In genomic region chr7:64881461-64882287, GRCh38 we compare ENCODE assay signal across 12 cellular contexts. TPM values are rescaled to one million over a fixed set of nuclear protein-coding genes. Genes with fewer than 3 reads are reported as not detected.
A peak's percentile ranks its signal among the peaks of the same experiment; 100 is the strongest.
DNase-seq lines count a peak whose midpoint lies in the region; ATAC-seq and TF ChIP-seq lines count a peak whose summit lies in the region.
"Had no signal": no experiment of that assay in that cellular context is flagged by ENCODE, and none has a peak within 500 bp of the region (broad histone marks: within the 10 kb centered on the region; RNA-seq: fewer than 3 reads in every experiment).

No MANE protein-coding gene starts in this region.

- no peaks in the 10 kb centered on the region for H3K4me1 Mint-ChIP-seq in GM23338
- H3K4me1 Mint-ChIP-seq: nephron had no signal

- H3K27me3 Mint-ChIP-seq in GM23338 (ENCODE audit: insufficient read depth, low read depth, poor library complexity) = peaks cover 51% of the 10 kb centered on the region

- peak overlapping the region; percentile 95 for H3K4me2 ChIP-seq in GM23338

- H3K4me3 ChIP-seq in GM23338 (peak overlapping the region; percentile 68), fibroblast of villous mesenchyme (ENCODE audit: low read depth, low read length) (peak overlapping the region; percentile 48), rectal smooth muscle tissue (ENCODE audit: low read length) (peak overlapping the region; percentile 66)

- H3K27ac ChIP-seq in GM23338 (ENCODE audit: low read depth) (no peak overlapping the region), rectal smooth muscle tissue (ENCODE audit: low read depth, low read length) (peak overlapping the region; percentile 76)

- no peak overlapping the region for H3K9ac ChIP-seq in rectal smooth muscle tissue (ENCODE audit: low read length)

- H3F3A ChIP-seq in GM23338 (replicated peaks; ENCODE audit: low read depth) = no peaks in the 10 kb centered on the region

- H3K9me2 ChIP-seq in GM23338 (ENCODE audit: insufficient read depth) = no peaks in the 10 kb centered on the region

- H4K20me1 ChIP-seq in GM23338 (replicated peaks; ENCODE audit: insufficient read depth) = no peaks in the 10 kb centered on the region

- H2AFZ ChIP-seq in GM23338 = peak overlapping the region; percentile 97

- H3K27me3 ChIP-seq in GM23338 (ENCODE audit: insufficient read depth) (peaks cover 93% of the 10 kb centered on the region), rectal smooth muscle tissue (ENCODE audit: control insufficient read depth, insufficient read depth, low read length) (no peaks in the 10 kb centered on the region)

- DNase-seq in AG20443 (ENCODE audit: low spot score) = peak; percentile 7
- DNase-seq in GM23338 (ENCODE audit: low spot score) = no peak
- DNase-seq in fibroblast of villous mesenchyme (ENCODE audit: low read depth) = no peak
- no peak for DNase-seq in DMS 273 treated with DMSO at 0.1 percent for 48 hours (lab: John Stamatoyannopoulos, UW)
- DNase-seq in epidermal melanocyte (ENCODE audit: insufficient read length, low spot score) = no peak
- DNase-seq: NCI-H226 had no signal

- no peaks in the 10 kb centered on the region for H3K79me2 ChIP-seq in GM23338 (replicated peaks; ENCODE audit: insufficient read depth)

- H3K4me1 ChIP-seq in GM23338 (ENCODE audit: insufficient read depth) (no peaks in the 10 kb centered on the region; the same call in 1 of the 2 replicates), rectal smooth muscle tissue (ENCODE audit: control insufficient read depth, insufficient read depth, low read length) (peaks cover 9% of the 10 kb centered on the region)

- H3K9me3 Mint-ChIP-seq in GM23338 = peaks cover 46% of the 10 kb centered on the region
- H3K9me3 Mint-ChIP-seq: stimulated activated naive CD8-positive, alpha-beta T cell treated with anti-CD3 and anti-CD28 coated beads, Interleukin-15, Interleukin-2, amounts not matched to agents 100 ng/mL and 50 ng/mL, for 24 hours had no signal

- no peak for TF ChIP-seq CTCF in GM23338 (conservative IDR thresholded peaks at IDR 0.05; ENCODE audit: low read depth in 2 of 2)
- no peak for TF ChIP-seq CTCF in fibroblast of villous mesenchyme (IDR thresholded peaks at IDR 0.05; ENCODE audit: insufficient read depth, low read depth, low read length)

- H3K36me3 ChIP-seq in GM23338 (ENCODE audit: insufficient read depth) = no peaks in the 10 kb centered on the region
- no peaks in the 10 kb centered on the region for H3K36me3 ChIP-seq in rectal smooth muscle tissue (ENCODE audit: control insufficient read depth, insufficient read depth, low read length)

- no peak overlapping the region; the same call in 2 of the 3 replicates for H3K4me3 Mint-ChIP-seq in GM23338
- H3K4me3 Mint-ChIP-seq: nephron, WTC11 had no signal

- ATAC-seq in GM23338 (no peak), HG03135 (IDR thresholded peaks at IDR 0.05; ENCODE audit: unreplicated experiment) (no peak), GM19351 (IDR thresholded peaks at IDR 0.05; ENCODE audit: unreplicated experiment) (no peak)

- H3K36me3 Mint-ChIP-seq in GM23338 (ENCODE audit: low read depth) = peaks cover 4% of the 10 kb centered on the region; the same call in 1 of the 3 replicates

- no peak overlapping the region for H3K27ac Mint-ChIP-seq in GM23338
- H3K27ac Mint-ChIP-seq: nephron; stimulated activated naive CD8-positive, alpha-beta T cell treated with anti-CD3 and anti-CD28 coated beads, Interleukin-15, Interleukin-2, amounts not matched to agents 100 ng/mL and 50 ng/mL, for 24 hours; WTC11 had no signal

TF ChIP-seq in GM23338, 12 proteins besides CTCF, POLR2A, EP300 and RAD21 (continues in another document):
- no peak for TF ChIP-seq ZNF462 (CRISPR knock-in tag; IDR thresholded peaks at IDR 0.05)
- no peak for TF ChIP-seq EZH2phosphoT487 (IDR thresholded peaks at IDR 0.05; ENCODE audit: unreplicated experiment)
- TF ChIP-seq ZNF114 (CRISPR knock-in tag; IDR thresholded peaks at IDR 0.05) = no peak
- no peak for TF ChIP-seq STAT1 (IDR thresholded peaks at IDR 0.05; ENCODE audit: unreplicated experiment)
- no peak for TF ChIP-seq EZH2 (IDR thresholded peaks at IDR 0.05; ENCODE audit: low read depth, unreplicated experiment)
- no peak for TF ChIP-seq REST (IDR thresholded peaks at IDR 0.05; ENCODE audit: unreplicated experiment)
- TF ChIP-seq CREB1 (CRISPR knock-in tag; IDR thresholded peaks at IDR 0.05; ENCODE audit: low read depth) = no peak
- TF ChIP-seq JUNB (IDR thresholded peaks at IDR 0.05; ENCODE audit: unreplicated experiment) = no peak

RNA-seq across cellular contexts. Expression of gene ZNF273, which starts 21.4 kb away (rescaled TPM):
- total RNA-seq in GM23338 (2014; rRNA removed; shearing (Covaris generic)) = 33.4 and 34.3 TPM in 2 replicates
- polyA plus RNA-seq in GM23338 (2016; fragmentation: Nextera tagmentation; extraction: Ambion mirVana) = 14.6 and 16.4 TPM in 2 replicates
- 1.3 and 3.9 TPM in 2 replicates for total RNA-seq in fibroblast of villous mesenchyme
